ENCODE assay signal across 11 cellular contexts in the genomic region with DNA sequence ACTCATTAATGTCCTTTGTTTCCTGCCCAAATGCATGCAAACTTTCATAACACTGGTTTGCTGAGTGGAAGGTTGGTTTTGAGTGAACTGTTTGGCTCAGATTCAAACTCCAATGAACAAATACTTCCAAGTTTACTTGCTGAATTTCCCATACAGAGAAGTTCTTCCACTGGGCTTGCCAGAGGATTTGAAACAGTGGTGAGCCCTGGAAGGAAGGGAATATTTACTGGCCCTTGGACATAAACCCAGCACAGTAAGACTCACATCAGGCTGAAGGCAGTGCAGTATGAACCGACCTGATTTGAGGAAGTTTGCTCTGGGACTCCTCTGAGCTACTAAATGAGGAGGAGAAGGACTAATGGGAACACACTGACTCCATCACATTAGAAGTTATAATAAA. TPM values are rescaled to one million over a fixed set of nuclear protein-coding genes. Genes with fewer than 3 reads are reported as not detected.
DNase-seq lines count a peak whose midpoint lies in the region; FAIRE-seq and TF ChIP-seq lines count a peak whose summit lies in the region.
"Had no signal": no experiment of that assay in that cellular context is flagged by ENCODE, and none has a peak within 500 bp of the region (broad histone marks: within the 10 kb centered on the region; RNA-seq: fewer than 3 reads in every experiment).

No MANE protein-coding gene starts in this region.

- peak; percentile 58 for DNase-seq in MG63
- DNase-seq in endodermal cell: no peak
- no peak for DNase-seq in mesendoderm
- DNase-seq in testis: peak; percentile 50
- no peak for DNase-seq in inferior parietal cortex (ENCODE audit: extremely low spot score)
- DNase-seq in stimulated activated CD4-positive, alpha-beta T cell treated with anti-CD3 and anti-CD28 coated beads, Interleukin-2, amount 100 ng/mL, for 24 hours: no peak
- no peak for DNase-seq in NCI-H2029 treated with DMSO at 0.1 percent for 48 hours (lab: John Stamatoyannopoulos, UW)
- DNase-seq in frontal cortex (ENCODE audit: low spot score in 2 of 2): no peak
- DNase-seq: activated CD4-positive, alpha-beta T cell treated with anti-CD3 and anti-CD28 coated beads for 1 hour; foreskin keratinocyte; NCI-H2171 had no signal

- no peaks in the 10 kb centered on the region for H3K27me3 Mint-ChIP-seq in endodermal cell (ENCODE audit: insufficient read depth)

- H3K9ac ChIP-seq in endodermal cell (ENCODE audit: extremely low read depth, low read length, poor library complexity, severe bottlenecking) (no peak overlapping the region), mesendoderm (ENCODE audit: low read length) (no peak overlapping the region)

- no peak overlapping the region for H2BK5ac ChIP-seq in mesendoderm (ENCODE audit: low read length)

- H4K5ac ChIP-seq in mesendoderm (ENCODE audit: low read length): no peak overlapping the region

- no peak overlapping the region for H4K8ac ChIP-seq in mesendoderm (ENCODE audit: low read depth, low read length)

- no peak overlapping the region for H3K4me2 ChIP-seq in mesendoderm (ENCODE audit: low read length)

- peak overlapping the region; percentile 42 for H3K18ac ChIP-seq in mesendoderm (ENCODE audit: low read length)

- H2BK15ac ChIP-seq in mesendoderm (replicated peaks; ENCODE audit: low read depth): no peak overlapping the region

- H3K4me3 ChIP-seq in MG63 (no peak overlapping the region), endodermal cell (ENCODE audit: low read length) (no peak overlapping the region), mesendoderm (ENCODE audit: low read length) (no peak overlapping the region), testis (no peak overlapping the region)

- H3K27me3 ChIP-seq in MG63 (no peaks in the 10 kb centered on the region), endodermal cell (ENCODE audit: control insufficient read depth, insufficient read depth, low read length, poor library complexity, severe bottlenecking) (no peaks in the 10 kb centered on the region), mesendoderm (ENCODE audit: insufficient read depth, low read length, poor library complexity) (no peaks in the 10 kb centered on the region), testis (no peaks in the 10 kb centered on the region)
- H3K27me3 ChIP-seq: foreskin keratinocyte had no signal

- no peak for TF ChIP-seq CTCF in endodermal cell (conservative IDR thresholded peaks at IDR 0.05)
- TF ChIP-seq CTCF in testis (IDR thresholded peaks at IDR 0.05): no peak

- WGBS in endodermal cell (ENCODE audit: insufficient coverage in 1 of 2, insufficient read length in 1 of 2), 2 experiments: 73% methylated on average over 1 of the region's 1 CpG; no CpG with 5 or more reads in 1 of the 2 experiments
- no CpG with 5 or more reads among the region's 1 CpG for WGBS in mesendoderm (ENCODE audit: extremely low coverage, insufficient coverage, low lambda C conversion rate)
- 29 to 38% methylated on average over 1 of the region's 1 CpG for WGBS in testis, 2 donors

- H2AK5ac ChIP-seq in mesendoderm (ENCODE audit: low read length): no peak overlapping the region

- H3K56ac ChIP-seq in mesendoderm (ENCODE audit: low read length): no peak overlapping the region

- H3K27ac ChIP-seq in endodermal cell (ENCODE audit: low read depth, low read length): no peak overlapping the region
- H3K27ac ChIP-seq in mesendoderm (ENCODE audit: low read depth, low read length): no peak overlapping the region
- peak overlapping the region; percentile 82 to 97 for H3K27ac ChIP-seq in testis
- H3K27ac ChIP-seq: foreskin keratinocyte had no signal

- intact Hi-C loops in testis (cut with DNase I; ENCODE audit: low total_unique reads): loop anchor here (5.0 to 10.0 kb wide), 2 partner anchors 47 to 120 kb away; a partner anchor contains a TSS

- peaks cover 10% of the 10 kb centered on the region for H3K79me2 ChIP-seq in mesendoderm (ENCODE audit: control insufficient read depth, insufficient read depth, low read length)

- no peaks in the 10 kb centered on the region for H3K9me3 Mint-ChIP-seq in endodermal cell

- H3K36me3 ChIP-seq in MG63 (peaks cover 19% of the 10 kb centered on the region), endodermal cell (ENCODE audit: control insufficient read depth, insufficient read depth, low read length) (no peaks in the 10 kb centered on the region), mesendoderm (ENCODE audit: control insufficient read depth, insufficient read depth, low read length) (no peaks in the 10 kb centered on the region), testis (ENCODE audit: low read depth, missing control alignments) (no peaks in the 10 kb centered on the region)

- no peak overlapping the region for H2BK120ac ChIP-seq in mesendoderm (ENCODE audit: low read depth, low read length)

- TF ChIP-seq POLR2A in testis (IDR thresholded peaks at IDR 0.05): no peak

- no peak for FAIRE-seq in frontal cortex (lab: Jason Lieb, UNC)

- H3K4me3 Mint-ChIP-seq in endodermal cell: no peak overlapping the region

- H3K4ac ChIP-seq in mesendoderm (ENCODE audit: low read depth, low read length): no peak overlapping the region

- H3K36me3 Mint-ChIP-seq in endodermal cell (ENCODE audit: low read depth): no peaks in the 10 kb centered on the region

- H3K4me1 ChIP-seq in endodermal cell (ENCODE audit: control insufficient read depth, insufficient read depth, low read length) (peaks cover 9% of the 10 kb centered on the region), mesendoderm (ENCODE audit: control insufficient read depth, low read depth, low read length) (peaks cover 14% of the 10 kb centered on the region), testis (peaks cover 27% of the 10 kb centered on the region)

- H3K9me3 ChIP-seq in MG63 (no peaks in the 10 kb centered on the region), endodermal cell (ENCODE audit: control insufficient read depth, low read length) (no peaks in the 10 kb centered on the region), testis (no peaks in the 10 kb centered on the region)

- peaks cover 7% of the 10 kb centered on the region for H3K79me1 ChIP-seq in mesendoderm (ENCODE audit: low read length)

- peak overlapping the region; percentile 65 for H3K27ac Mint-ChIP-seq in endodermal cell

- peaks cover 45% of the 10 kb centered on the region for H3K4me1 Mint-ChIP-seq in endodermal cell

- no peak overlapping the region for H3K23ac ChIP-seq in mesendoderm (ENCODE audit: low read length)

RNA-seq across cellular contexts. Expression of a gene that starts 3.8 kb away (rescaled TPM):
- 12.6 and 20.3 TPM in 2 replicates for total RNA-seq in MG63 (2014; rRNA removed; shearing (Covaris generic); ENCODE audit: low replicate concordance)
- 10 to 100 TPM; 15.1 to 18.8 TPM for total RNA-seq in endodermal cell
- 3.9 TPM for polyA plus RNA-seq in endodermal cell (2013, experiment 1 of 2)
- polyA plus RNA-seq in endodermal cell (2013, experiment 2 of 2): 5.3 TPM
- polyA plus RNA-seq in mesendoderm (2013, experiment 1 of 2): 23.9 TPM
- 23.3 TPM for polyA plus RNA-seq in mesendoderm (2013, experiment 2 of 2)
- 1 to 10 TPM; 8.5 to 9.4 TPM for total RNA-seq in testis
- polyA plus RNA-seq in testis (ENCODE audit: insufficient read depth, low read depth, low replicate concordance): 9.5 TPM
- total RNA-seq in frontal cortex: 6.1 TPM

Comparison
In these comparisons a context has a peak if more than half of its experiments do, and no peak if none do; other contexts are left out.
1. DNase-seq: peak in MG63 (single experiment) and testis (single experiment); none in endodermal cell (single experiment), mesendoderm (single experiment), inferior parietal cortex (single experiment), stimulated activated CD4-positive, alpha-beta T cell treated with anti-CD3 and anti-CD28 coated beads, Interleukin-2, amount 100 ng/mL, for 24 hours (0 of 2), NCI-H2029 treated with DMSO at 0.1 percent for 48 hours (single experiment) and frontal cortex (0 of 2).
2. H3K27ac ChIP-seq: peak in testis (2 of 2); none in endodermal cell (single experiment) and mesendoderm (single experiment).